In genomic region chr14:90632868-90633267, GRCh38 we compare ENCODE assay signal across 15 cellular contexts.
A peak's percentile ranks its signal among the peaks of the same experiment; 100 is the strongest.
DNase-seq lines count a peak whose midpoint lies in the region; ATAC-seq and TF ChIP-seq lines count a peak whose summit lies in the region.
"Had no signal": no experiment of that assay in that cellular context is flagged by ENCODE, and none has a peak within 500 bp of the region (broad histone marks: within the 10 kb centered on the region; RNA-seq: fewer than 3 reads in every experiment).

No MANE protein-coding gene starts in this region.

- no peak overlapping the region for H3K4me3 ChIP-seq in HEK293 (ENCODE audit: low read depth, low read length)
- H3K4me3 ChIP-seq in left lung: no peak overlapping the region
- H3K4me3 ChIP-seq: SJSA1 had no signal

- CTCF ChIA-PET in HEK293 (lab: Yijun Ruan, JAX): no interaction called here

- no peak for TF ChIP-seq CTCF in HEK293 (tag by site-specific recombination; IDR thresholded peaks at IDR 0.05)
- no peak for TF ChIP-seq CTCF in left lung (IDR thresholded peaks at IDR 0.05)

- H3K9me3 ChIP-seq in HEK293 (ENCODE audit: control insufficient read depth, insufficient read depth, low read depth, low read length) (no peaks in the 10 kb centered on the region), left lung (no peaks in the 10 kb centered on the region)
- H3K9me3 ChIP-seq: SJSA1 had no signal

- no peaks in the 10 kb centered on the region for H3K27me3 ChIP-seq in left lung
- H3K27me3 ChIP-seq: SJSA1 had no signal

- POLR2A ChIA-PET in HEK293 (lab: Yijun Ruan, JAX): no interaction called here

- H3K27ac ChIP-seq in HEK293 (ENCODE audit: extremely low read depth, low read depth, low read length): no peak overlapping the region
- no peak overlapping the region for H3K27ac ChIP-seq in left lung
- H3K27ac ChIP-seq: SJSA1 had no signal

- H3K4me1 ChIP-seq in HEK293 (ENCODE audit: control insufficient read depth, insufficient read depth, low read length): no peaks in the 10 kb centered on the region
- peaks cover 9 to 41% of the 10 kb centered on the region in 2 donors for H3K4me1 ChIP-seq in left lung

- H3K36me3 ChIP-seq in HEK293 (ENCODE audit: control insufficient read depth in 2 of 2, insufficient read depth in 1 of 2, low read length in 2 of 2): peaks cover 0 to 2% of the 10 kb centered on the region in 2 experiments; a peak in 1 of 3 replicates
- H3K36me3 ChIP-seq in left lung: no peaks in the 10 kb centered on the region
- H3K36me3 ChIP-seq: SJSA1 had no signal

- ATAC-seq in left lung: peak; percentile 8

- intact Hi-C loops in left lung (cut with DNase I): no loop called here

- peak; percentile 8 to 52 for DNase-seq in NCI-H524 (lab: John Stamatoyannopoulos, UW)
- no peak for DNase-seq in NCI-H524 treated with DMSO at 0.1 percent for 48 hours (lab: John Stamatoyannopoulos, UW)
- peak; percentile 38 for DNase-seq in OCI-M1 (lab: John Stamatoyannopoulos, UW)
- DNase-seq in left lung: no peak
- no peak for DNase-seq in activated gamma-delta T cell treated with Interleukin-2 at 50 U/mL for 16 hours
- no peak for DNase-seq in iPS-NIHi7 (ENCODE audit: extremely low spot score)
- no peak for DNase-seq in NCI-H774 (lab: John Stamatoyannopoulos, UW)
- DNase-seq: Calu3, Karpas-422, NCI-H1436, NCI-H2081 treated with DMSO at 0.1 percent for 48 hours, NCI-H446 treated with DMSO at 0.1 percent for 48 hours, SW 1271 had no signal

TF ChIP-seq in HEK293, 187 proteins besides CTCF, POLR2A, EP300 and RAD21:
- TF ChIP-seq ZBTB10 (tag by site-specific recombination; IDR thresholded peaks at IDR 0.05) (no peak), ZNF580 (tag by site-specific recombination; IDR thresholded peaks at IDR 0.05) (no peak), GLI2 (tag by site-specific recombination; IDR thresholded peaks at IDR 0.05; ENCODE audit: borderline replicate concordance, low read depth) (no peak), ZNF18 (tag by site-specific recombination; IDR thresholded peaks at IDR 0.05) (no peak), KLF10 (tag by site-specific recombination; IDR thresholded peaks at IDR 0.05) (0 out of 2 replicates have a peak, but pooled peaks have one; percentile 20), OVOL3 (tag by site-specific recombination; IDR thresholded peaks at IDR 0.05) (no peak), ZNF513 (tag by site-specific recombination; IDR thresholded peaks at IDR 0.05) (no peak)
- TF ChIP-seq, protein P1, sequence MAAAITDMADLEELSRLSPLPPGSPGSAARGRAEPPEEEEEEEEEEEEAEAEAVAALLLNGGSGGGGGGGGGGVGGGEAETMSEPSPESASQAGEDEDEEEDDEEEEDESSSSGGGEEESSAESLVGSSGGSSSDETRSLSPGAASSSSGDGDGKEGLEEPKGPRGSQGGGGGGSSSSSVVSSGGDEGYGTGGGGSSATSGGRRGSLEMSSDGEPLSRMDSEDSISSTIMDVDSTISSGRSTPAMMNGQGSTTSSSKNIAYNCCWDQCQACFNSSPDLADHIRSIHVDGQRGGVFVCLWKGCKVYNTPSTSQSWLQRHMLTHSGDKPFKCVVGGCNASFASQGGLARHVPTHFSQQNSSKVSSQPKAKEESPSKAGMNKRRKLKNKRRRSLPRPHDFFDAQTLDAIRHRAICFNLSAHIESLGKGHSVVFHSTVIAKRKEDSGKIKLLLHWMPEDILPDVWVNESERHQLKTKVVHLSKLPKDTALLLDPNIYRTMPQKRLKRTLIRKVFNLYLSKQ (tag by site-specific recombination; IDR thresholded peaks at IDR 0.05; ENCODE audit: borderline replicate concordance): no peak

Comparison
In these comparisons a context has a peak if more than half of its experiments do, and no peak if none do; other contexts are left out.
1. DNase-seq: peak in NCI-H524 (2 of 2) and OCI-M1 (single experiment); none in NCI-H524 treated with DMSO at 0.1 percent for 48 hours (single experiment), left lung (0 of 2), activated gamma-delta T cell treated with Interleukin-2 at 50 U/mL for 16 hours (single experiment), iPS-NIHi7 (single experiment) and NCI-H774 (single experiment).